In genomic region chr2:70425682-70426301, GRCh38 we compare ENCODE assay signal across 1 cellular context.
TF ChIP-seq lines count a peak whose summit lies in the region.

No MANE protein-coding gene starts in this region.

TF ChIP-seq in H1, 55 proteins besides CTCF, POLR2A, EP300 and RAD21 (continued from another document):
- TF ChIP-seq USF2 (IDR thresholded peaks at IDR 0.05; ENCODE audit: low read length) (no peak), EZH2 (IDR thresholded peaks at IDR 0.05; ENCODE audit: low read depth, low read length, severe bottlenecking) (no peak), CTBP2 (IDR thresholded peaks at IDR 0.05; ENCODE audit: borderline replicate concordance, insufficient read depth, insufficient read length, low read length) (no peak), ASH2L (IDR thresholded peaks at IDR 0.05; ENCODE audit: low read length) (no peak), CBX8 (IDR thresholded peaks at IDR 0.05; ENCODE audit: borderline replicate concordance, low read depth, low read length) (no peak), CHD1 (IDR thresholded peaks at IDR 0.05; ENCODE audit: low read depth, low read length) (no peak), EGR1 (IDR thresholded peaks at IDR 0.05; ENCODE audit: borderline replicate concordance, low read depth, low read length) (no peak), TEAD4 (IDR thresholded peaks at IDR 0.05; ENCODE audit: low read depth, low read length) (no peak), SRF (IDR thresholded peaks at IDR 0.05; ENCODE audit: low read depth, low read length) (no peak)
